In the genomic region with DNA sequence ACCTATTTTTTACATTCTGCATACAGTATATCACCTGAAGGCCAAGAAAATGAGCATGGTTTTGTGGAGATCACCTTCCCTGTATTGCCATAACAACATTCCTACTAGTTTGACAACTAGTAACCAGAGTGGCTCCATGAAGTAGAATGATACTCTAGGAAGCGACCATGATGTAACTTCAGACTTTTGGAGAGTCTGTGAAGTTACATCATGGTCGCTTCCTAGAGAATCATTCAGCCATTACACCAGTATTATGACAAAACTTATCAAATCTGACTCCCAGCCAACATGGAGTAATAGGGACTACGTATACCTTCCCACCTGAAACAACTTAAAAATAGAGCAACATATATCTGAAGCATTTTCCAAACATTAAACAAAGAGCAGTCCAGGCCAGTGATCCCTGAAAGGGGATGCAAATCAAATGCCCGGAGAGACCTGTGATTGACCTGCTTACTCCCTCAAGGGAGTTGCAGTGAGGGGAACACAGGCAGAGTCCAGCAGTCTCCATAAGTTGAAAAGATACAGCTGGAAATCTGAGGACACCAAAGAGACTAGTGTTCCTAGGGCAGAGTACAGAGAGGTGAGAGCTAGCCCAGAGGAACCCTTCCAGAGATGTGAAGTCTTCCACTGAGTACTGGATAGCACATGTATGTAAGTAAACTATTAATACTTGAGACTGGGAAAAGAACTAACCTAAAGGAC, we compare ENCODE assay signal across 24 cellular contexts. TPM values are rescaled to one million over a fixed set of nuclear protein-coding genes. Genes with fewer than 3 reads are reported as not detected.
DNase-seq lines count a peak whose midpoint lies in the region; ATAC-seq, FAIRE-seq and TF ChIP-seq lines count a peak whose summit lies in the region.
"Had no signal": no experiment of that assay in that cellular context is flagged by ENCODE, and none has a peak within 500 bp of the region (broad histone marks: within the 10 kb centered on the region; RNA-seq: fewer than 3 reads in every experiment).

No MANE protein-coding gene starts in this region.

- TF ChIP-seq CTCF in right lobe of liver (IDR thresholded peaks at IDR 0.05) (no peak), HepG2 (CRISPR knock-in tag; IDR thresholded peaks at IDR 0.05) (no peak)

- no peak overlapping the region for H3K27ac ChIP-seq in right lobe of liver
- no peak overlapping the region for H3K27ac ChIP-seq in HepG2 (ENCODE audit: extremely low read length, insufficient read depth, low read length)
- no peak overlapping the region for H3K27ac ChIP-seq in effector memory CD4-positive, alpha-beta T cell (ENCODE audit: insufficient read depth, low read length, poor library complexity, severe bottlenecking)
- H3K27ac ChIP-seq: GM23248, HL-60 had no signal

- no peak for FAIRE-seq in HepG2 (lab: Jason Lieb, UNC)

- H3K27me3 ChIP-seq in right lobe of liver (no peaks in the 10 kb centered on the region), HepG2 (ENCODE audit: control insufficient read depth in 1 of 2, insufficient read depth in 2 of 2, low read length in 2 of 2) (no peaks in the 10 kb centered on the region)
- no peaks in the 10 kb centered on the region for H3K27me3 ChIP-seq in effector memory CD4-positive, alpha-beta T cell (replicated peaks; ENCODE audit: control insufficient read depth, insufficient read depth, low read length, poor library complexity, severe bottlenecking)

- H3K9me3 ChIP-seq in right lobe of liver (no peaks in the 10 kb centered on the region), HepG2 (ENCODE audit: low read length) (no peaks in the 10 kb centered on the region)
- no peaks in the 10 kb centered on the region for H3K9me3 ChIP-seq in effector memory CD4-positive, alpha-beta T cell (ENCODE audit: control insufficient read depth, low read length)

- TF ChIP-seq EP300 in HepG2 (IDR thresholded peaks at IDR 0.05; ENCODE audit: low read depth in 2 of 2, low read length in 2 of 2) = no peak
- no peak for TF ChIP-seq EP300 in HepG2 (CRISPR knock-in tag; IDR thresholded peaks at IDR 0.05; ENCODE audit: borderline replicate concordance)

- H3K4me1 ChIP-seq in right lobe of liver (peaks cover 0 to 5% (median 0%) of the 10 kb centered on the region in 4 donors), HepG2 (ENCODE audit: insufficient read depth, low read length) (peaks cover 7% of the 10 kb centered on the region; the same call in 1 of the 2 replicates)
- no peaks in the 10 kb centered on the region for H3K4me1 ChIP-seq in effector memory CD4-positive, alpha-beta T cell (ENCODE audit: control insufficient read depth, insufficient read depth, low read length, poor library complexity, severe bottlenecking)

- ATAC-seq in right lobe of liver = peak in 3 of 4 donors; percentile 25 to 65 (median 39)
- ATAC-seq in HepG2 = no peak
- ATAC-seq in esophagus mucosa = peak; percentile 22
- peak; percentile 22 for ATAC-seq in left lobe of liver
- no peak for ATAC-seq in HG02885 (IDR thresholded peaks at IDR 0.05; ENCODE audit: poor library complexity, unreplicated experiment)
- ATAC-seq: Panc1 had no signal

- no peaks in the 10 kb centered on the region for H3K79me2 ChIP-seq in HepG2 (ENCODE audit: insufficient read depth, low read length)

- H4K20me1 ChIP-seq in HepG2 (ENCODE audit: insufficient read depth, low read length) = no peaks in the 10 kb centered on the region

- DNase-seq in right lobe of liver (no peak), HepG2 (ENCODE audit: low spot score) (no peak), left lobe of liver (ENCODE audit: low spot score) (no peak), OCI-M2 (lab: John Stamatoyannopoulos, UW; ENCODE audit: unreplicated experiment) (no peak)
- DNase-seq in effector memory CD4-positive, alpha-beta T cell = no peak
- DNase-seq: CD4-positive, CD25-positive, alpha-beta regulatory T cell; EL; GF-D8; GM23248; H9; HFFc6; KG1; NCI-H1092 treated with DMSO at 0.1 percent for 48 hours; NCI-H1436 treated with DMSO at 0.1 percent for 48 hours; NCI-H1930; NCI-H2227 treated with DMSO at 0.1 percent for 48 hours; NCI-H510A; NK-92 treated with Interleukin-12 subunit alpha and Interleukin-12 subunit beta, amount 100 ng/mL, for 24 hours had no signal

- H3K4me3 ChIP-seq in right lobe of liver (no peak overlapping the region), HepG2 (replicated peaks in 1 of 3; ENCODE audit: insufficient read depth in 1 of 3, low read depth in 2 of 3, low read length in 3 of 3) (no peak overlapping the region)
- no peak overlapping the region for H3K4me3 ChIP-seq in effector memory CD4-positive, alpha-beta T cell (ENCODE audit: insufficient read depth, low read depth, low read length, poor library complexity, severe bottlenecking)
- H3K4me3 ChIP-seq: GM23248 had no signal

- intact Hi-C loops in right lobe of liver (cut with DNase I) = no loop called here
- intact Hi-C loops in HepG2 (cut with micrococcal nuclease; ENCODE audit: unreplicated experiment) = no loop called here

- no peak for TF ChIP-seq RAD21 in HepG2 (CRISPR knock-in tag; IDR thresholded peaks at IDR 0.05)

- POLR2A ChIA-PET in HepG2 (lab: Yijun Ruan, JAX) = no interaction called here

- BruUV-seq in HepG2 (replicated peaks; lab: Mats Ljungman, UMichigan) = no TSS peak

- WGBS in right lobe of liver (ENCODE audit: insufficient coverage, low coverage, low lambda C conversion rate, missing lambda C conversion rate) = 85% methylated on average over 4 of the region's 4 CpGs
- 90% methylated on average over 4 of the region's 4 CpGs for WGBS in HepG2 (ENCODE audit: low lambda C conversion rate)

- CTCF ChIA-PET in HepG2 (lab: Yijun Ruan, JAX; ENCODE audit: low intra/inter-chr PET ratio, low total read pairs) = no interaction called here

- H3K4me2 ChIP-seq in HepG2 (ENCODE audit: low read depth, low read length) = no peak overlapping the region

- H3K36me3 ChIP-seq in right lobe of liver = no peaks in the 10 kb centered on the region
- no peaks in the 10 kb centered on the region for H3K36me3 ChIP-seq in HepG2 (replicated peaks in 1 of 2; ENCODE audit: control insufficient read depth in 1 of 2, insufficient read depth in 2 of 2, low read length in 2 of 2)
- no peaks in the 10 kb centered on the region for H3K36me3 ChIP-seq in effector memory CD4-positive, alpha-beta T cell (ENCODE audit: control insufficient read depth, insufficient read depth, low read length)

- H2AFZ ChIP-seq in HepG2 (ENCODE audit: low read length) = no peak overlapping the region
- H2AFZ ChIP-seq: GM23248 had no signal

- in situ Hi-C loops in HepG2 (cut with HindIII; ENCODE audit: extremely low pct_ligation_motif_present, low pct_unique_long_range_greater_than_20kb) = no loop called here

- no peak overlapping the region for H3K9ac ChIP-seq in HepG2 (ENCODE audit: insufficient read depth, low read depth, low read length)
- H3K9ac ChIP-seq: GM23248 had no signal

- TF ChIP-seq POLR2A in right lobe of liver (IDR thresholded peaks at IDR 0.05) (no peak), HepG2 (IDR thresholded peaks at IDR 0.05; ENCODE audit: insufficient read depth in 1 of 2, low read depth in 2 of 2, low read length in 2 of 2) (no peak)

RNA-seq across cellular contexts. Expression of a gene that starts 7.8 kb away (rescaled TPM):
- total RNA-seq in right lobe of liver (10 to 100 TPM; 19.0 to 27.1 (median 22.4) TPM), HepG2 (2016; rRNA removed; fragmentation: Illumina TruSeq; extraction: Trizol) (not detected in 2 replicates), esophagus mucosa (0.56 TPM), left lobe of liver (21.0 TPM)
- total RNA-seq in HepG2 (2016; cell fraction: cytosol; rRNA removed; fragmentation: Illumina TruSeq; extraction: Trizol; ENCODE audit: low read depth) = not detected in 2 replicates
- total RNA-seq in HepG2 (2016; cell fraction: insoluble cytoplasmic fraction; rRNA removed; fragmentation: Illumina TruSeq; extraction: Trizol) = 0.13 TPM in 1 of 2 replicates, not detected in the other
- not detected in 2 replicates for total RNA-seq in HepG2 (2016; cell fraction: membrane; rRNA removed; fragmentation: Illumina TruSeq; extraction: Trizol)
- total RNA-seq in HepG2 (2016; cell fraction: nucleus; rRNA removed; fragmentation: Illumina TruSeq; extraction: Trizol) = not detected in 2 replicates
- polyA plus RNA-seq in HepG2 (2011; rRNA removed) = 0.37 and 0.67 TPM in 2 replicates
- polyA plus RNA-seq in HepG2 (2011; cell fraction: cytosol; rRNA removed) = 0.16 and 0.40 TPM in 2 replicates
- 0.26 and 0.42 TPM in 2 replicates for polyA plus RNA-seq in HepG2 (2011; cell fraction: nucleus; rRNA removed)
- 3.1 and 10.1 TPM in 2 replicates for polyA plus RNA-seq in HepG2 (2012)
- not detected in 2 replicates for polyA plus RNA-seq in HepG2 (2016; cell fraction: cytosol; fragmentation: Illumina TruSeq; extraction: Trizol; ENCODE audit: low read depth)
- not detected in 2 replicates for polyA plus RNA-seq in HepG2 (2016; cell fraction: insoluble cytoplasmic fraction; fragmentation: Illumina TruSeq; extraction: Trizol; ENCODE audit: low read depth)
- not detected in 2 replicates for polyA plus RNA-seq in HepG2 (2016; cell fraction: membrane; fragmentation: Illumina TruSeq; extraction: Trizol; ENCODE audit: low read depth)
- polyA plus RNA-seq in HepG2 (2016; cell fraction: nucleus; fragmentation: Illumina TruSeq; extraction: Trizol; ENCODE audit: insufficient read depth, low read depth) = not detected in 2 replicates
- polyA minus RNA-seq in HepG2 (2011; rRNA and poly(A)+ RNA removed; ENCODE audit: low replicate concordance) = 0.26 and 0.58 TPM in 2 replicates
- polyA minus RNA-seq in HepG2 (2011; cell fraction: cytosol; rRNA and poly(A)+ RNA removed) = 0.30 TPM in 1 of 2 replicates, not detected in the other
- polyA minus RNA-seq in HepG2 (2011; cell fraction: nucleus; rRNA and poly(A)+ RNA removed) = 0.37 and 0.64 TPM in 2 replicates
- total RNA-seq: CD4-positive, CD25-positive, alpha-beta regulatory T cell; H9; SK-MEL-5 had no signal
- polyA plus RNA-seq: CD4-positive, CD25-positive, alpha-beta regulatory T cell had no signal

RNA-seq across cellular contexts. Expression of a gene that starts 45.7 kb away (rescaled TPM):
- total RNA-seq in right lobe of liver (10 to 100 TPM in 3 of 6 experiments, 1 to 10 TPM in 3; 3.8 to 13.3 (median 10.4) TPM), HepG2 (2016; rRNA removed; fragmentation: Illumina TruSeq; extraction: Trizol) (not detected in 2 replicates), esophagus mucosa (0.36 TPM), left lobe of liver (5.4 TPM)
- total RNA-seq in HepG2 (2016; cell fraction: cytosol; rRNA removed; fragmentation: Illumina TruSeq; extraction: Trizol; ENCODE audit: low read depth) = not detected in 2 replicates
- total RNA-seq in HepG2 (2016; cell fraction: insoluble cytoplasmic fraction; rRNA removed; fragmentation: Illumina TruSeq; extraction: Trizol) = not detected in 2 replicates
- total RNA-seq in HepG2 (2016; cell fraction: membrane; rRNA removed; fragmentation: Illumina TruSeq; extraction: Trizol) = not detected in 2 replicates
- total RNA-seq in HepG2 (2016; cell fraction: nucleus; rRNA removed; fragmentation: Illumina TruSeq; extraction: Trizol) = not detected in 2 replicates
- not detected in 2 replicates for polyA plus RNA-seq in HepG2 (2011; rRNA removed)
- polyA plus RNA-seq in HepG2 (2011; cell fraction: cytosol; rRNA removed) = not detected in 2 replicates
- polyA plus RNA-seq in HepG2 (2011; cell fraction: nucleus; rRNA removed) = not detected in 2 replicates
- not detected in 2 replicates for polyA plus RNA-seq in HepG2 (2012)
- not detected in 2 replicates for polyA plus RNA-seq in HepG2 (2016; cell fraction: cytosol; fragmentation: Illumina TruSeq; extraction: Trizol; ENCODE audit: low read depth)
- not detected in 2 replicates for polyA plus RNA-seq in HepG2 (2016; cell fraction: insoluble cytoplasmic fraction; fragmentation: Illumina TruSeq; extraction: Trizol; ENCODE audit: low read depth)
- not detected in 2 replicates for polyA plus RNA-seq in HepG2 (2016; cell fraction: membrane; fragmentation: Illumina TruSeq; extraction: Trizol; ENCODE audit: low read depth)
- polyA plus RNA-seq in HepG2 (2016; cell fraction: nucleus; fragmentation: Illumina TruSeq; extraction: Trizol; ENCODE audit: insufficient read depth, low read depth) = not detected in 2 replicates
- polyA minus RNA-seq in HepG2 (2011; rRNA and poly(A)+ RNA removed; ENCODE audit: low replicate concordance) = not detected in 2 replicates
- not detected in 2 replicates for polyA minus RNA-seq in HepG2 (2011; cell fraction: cytosol; rRNA and poly(A)+ RNA removed)
- polyA minus RNA-seq in HepG2 (2011; cell fraction: nucleus; rRNA and poly(A)+ RNA removed) = not detected in 2 replicates
- total RNA-seq: CD4-positive, CD25-positive, alpha-beta regulatory T cell; H9; HT1080; SK-MEL-5 had no signal
- polyA plus RNA-seq: CD4-positive, CD25-positive, alpha-beta regulatory T cell had no signal

Comparison
In these comparisons a context has a peak if more than half of its experiments do, and no peak if none do; other contexts are left out.
1. ATAC-seq: peak in right lobe of liver (3 of 4), esophagus mucosa (single experiment) and left lobe of liver (single experiment); none in HepG2 (single experiment) and HG02885 (single experiment).
2. RNA of a gene that starts 7.8 kb away (total RNA-seq): 19.0 to 27.1 TPM in right lobe of liver and 21.0 TPM in left lobe of liver (single experiment); 0.56 TPM in esophagus mucosa (single experiment) and 0.13 TPM in HepG2; every median in the first group is over 10 times any median in the second.